ENCODE assay signal across 8 cellular contexts in genomic region chr5:56909294-56910122, GRCh38. TPM values are rescaled to one million over a fixed set of nuclear protein-coding genes. Genes with fewer than 3 reads are reported as not detected.
DNase-seq lines count a peak whose midpoint lies in the region; ATAC-seq and TF ChIP-seq lines count a peak whose summit lies in the region.

Gene SETD9 (plus strand): TSS chr5:56909596. CDS start chr5:56909646, 50 bp downstream.

- H3K36me3 Mint-ChIP-seq in T-cell (no peaks in the 10 kb centered on the region), type B pancreatic cell (peaks cover 7% of the 10 kb centered on the region)

- no peaks in the 10 kb centered on the region for H3K27me3 ChIP-seq in heart right ventricle

- no peak for TF ChIP-seq CTCF in GM13976 (IDR thresholded peaks at IDR 0.05; ENCODE audit: borderline replicate concordance, control extremely low read depth, extremely low read depth, insufficient read depth, missing control alignments)
- TF ChIP-seq CTCF in heart right ventricle (IDR thresholded peaks at IDR 0.05), result no peak
- no peak for TF ChIP-seq CTCF in type B pancreatic cell (conservative IDR thresholded peaks at IDR 0.05)

- POLR2A ChIA-PET in T-cell (lab: Charles Lee), result interaction anchor here (0.6 to 1.0 kb wide), 2 partner anchors 41 to 229 kb away, joined by 3 to 13 read pairs; no protein-coding TSS in a partner anchor

- H3K36me3 ChIP-seq in heart right ventricle, result peaks cover 0 to 5% (median 0%) of the 10 kb centered on the region in 9 donors

- no peaks in the 10 kb centered on the region for H3K27me3 Mint-ChIP-seq in T-cell
- H3K27me3 Mint-ChIP-seq in type B pancreatic cell, result no peaks in the 10 kb centered on the region

- H3K27ac ChIP-seq in heart right ventricle, result peak within 1 kb of the TSS; percentile 86 to 98 (median 94)

- H3K27ac Mint-ChIP-seq in T-cell (peak within 1 kb of the TSS; percentile 82 to 92), type B pancreatic cell (peak within 1 kb of the TSS; percentile 97)

- DNase-seq in GM13976 (ENCODE audit: low spot score) (peak; percentile 98), NCI-H1436 treated with DMSO at 0.1 percent for 48 hours (lab: John Stamatoyannopoulos, UW) (peak; percentile 92), T-cell (peak; percentile 45 to 87 (median 70)), amniotic epithelial cell (ENCODE audit: low read depth) (peak; percentile 94), heart right ventricle (peak; percentile 98 to 99), posterior cingulate gyrus (peak; percentile 91 to 99 (median 96)), type B pancreatic cell (ENCODE audit: extremely low spot score, unreplicated experiment) (peak; percentile 97)

- peaks cover 0 to 19% (median 10%) of the 10 kb centered on the region in 9 donors for H3K4me1 ChIP-seq in heart right ventricle

- peak within 1 kb of the TSS; percentile 90 to 99 (median 90) for H3K4me3 Mint-ChIP-seq in T-cell
- H3K4me3 Mint-ChIP-seq in type B pancreatic cell, result peak within 1 kb of the TSS; percentile 88

- H3K4me3 ChIP-seq in heart right ventricle, result peak within 1 kb of the TSS; percentile 48 to 90 (median 66)

- H3K9me3 Mint-ChIP-seq in T-cell, result peaks cover 0 to 6% (median 0%) of the 10 kb centered on the region in 3 donors
- no peaks in the 10 kb centered on the region for H3K9me3 Mint-ChIP-seq in type B pancreatic cell

- CTCF ChIA-PET in T-cell (lab: Charles Lee), result interaction anchor here (0.6 to 1.7 kb wide), 5 partner anchors 10 to 1551 kb away, joined by 3 to 10 read pairs (median 4); no protein-coding TSS in a partner anchor

- in situ Hi-C loops in GM13976 (cut with MboI; ENCODE audit: low sequenced_read_pairs, unreplicated experiment), result no loop called here

- intact Hi-C loops in heart right ventricle (cut with DNase I) (loop anchor here in 9 of 10 donors (2.0 to 10.0 kb wide), 10 partner anchors 38 to 1555 kb away; partner anchors contain the start of genes MIER3 (in 4 of the 9), GPBP1 (in 1 of the 9) and PLK2 (in 1 of the 9)), posterior cingulate gyrus (cut with DNase I) (loop anchor here (1.0 to 2.0 kb wide), 2 partner anchors 43 to 264 kb away; partner anchors contain the start of gene MIER3)

- 0 to 1% methylated on average over 70 to 81 of the region's 81 CpGs for WGBS in heart right ventricle, 2 donors

- ATAC-seq in HG02852 (IDR thresholded peaks at IDR 0.05; ENCODE audit: unreplicated experiment), result peak; percentile 87
- peak; percentile 78 to 89 (median 83) for ATAC-seq in T-cell (replicated peaks in 1 of 4)
- ATAC-seq in heart right ventricle, result peak; percentile 94 to 98 (median 96)

- H3K4me1 Mint-ChIP-seq in T-cell, result peaks cover 20 to 21% (median 20%) of the 10 kb centered on the region in 3 donors
- H3K4me1 Mint-ChIP-seq in type B pancreatic cell (ENCODE audit: unreplicated experiment), result peaks cover 21% of the 10 kb centered on the region

- peaks cover 0 to 10% (median 0%) of the 10 kb centered on the region in 11 donors for H3K9me3 ChIP-seq in heart right ventricle

RNA-seq across cellular contexts. Expression of gene SETD9, which starts in this region (rescaled TPM):
- 1 to 10 TPM in 4 of 5 donors, under 1 TPM in 1; 0.73 to 6.4 (median 5.3) TPM for total RNA-seq in T-cell
- 10 to 100 TPM; 11.0 to 26.2 (median 16.8) TPM for total RNA-seq in heart right ventricle
- polyA plus RNA-seq in heart right ventricle, result 1 to 10 TPM; 6.8 to 8.5 TPM
- total RNA-seq in type B pancreatic cell (ENCODE audit: low replicate concordance), result 14.7 and 15.4 TPM in 2 replicates

Comparison
In these comparisons a context has a peak if more than half of its experiments do, and no peak if none do; other contexts are left out.
1. Peak in every context shown above with its lines: DNase-seq, ATAC-seq, H3K4me3 ChIP-seq and H3K27ac ChIP-seq.